24 cellular contexts compared by ENCODE assay signal in the genomic region with DNA sequence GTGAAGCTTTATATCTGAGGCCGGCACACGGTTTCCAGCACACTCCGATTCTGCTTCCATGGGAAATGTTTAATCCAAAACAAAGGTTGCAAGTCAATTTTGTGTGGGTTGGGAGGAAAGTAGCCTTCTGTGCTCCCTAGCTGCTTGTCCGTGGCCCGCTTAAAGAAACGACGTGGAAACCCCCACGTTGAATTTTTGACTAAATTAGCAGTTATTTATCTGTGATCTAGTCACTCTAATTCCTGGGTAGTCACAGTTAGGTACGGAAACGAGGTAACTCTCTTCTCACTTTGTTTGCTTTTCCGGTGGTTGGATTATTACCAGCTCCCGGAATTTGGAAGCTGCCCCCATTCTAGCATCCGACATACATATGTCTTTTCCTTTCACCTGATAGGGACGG.
"Had no signal": no experiment of that assay in that cellular context is flagged by ENCODE, and none has a peak within 500 bp of the region (broad histone marks: within the 10 kb centered on the region; RNA-seq: fewer than 3 reads in every experiment).

No MANE protein-coding gene starts in this region.

- H3K36me3 Mint-ChIP-seq: activated naive CD4-positive, alpha-beta T cell treated with anti-CD3 and anti-CD28 coated beads, Interleukin-2, amount 10 ng/mL, durations not matched to agents 7 days and 5 days; activated naive CD8-positive, alpha-beta T cell treated with anti-CD3 and anti-CD28 coated beads, Interleukin-2, amount 10 ng/mL, durations not matched to agents 7 days and 5 days; immature natural killer cell; naive thymus-derived CD4-positive, alpha-beta T cell; stimulated activated naive B cell treated with anti-CD40 and anti-IgM and Interleukin-4, amounts not matched to agents 10 μg/mL and 1 μg/mL and 100 μg/mL, for 72 hours; type B pancreatic cell had no signal

- H3K27me3 ChIP-seq: gastroesophageal sphincter, right lobe of liver, testis, uterus had no signal

- H3K27ac ChIP-seq: gastroesophageal sphincter, right lobe of liver, testis, uterus had no signal

- H3K4me3 ChIP-seq: gastroesophageal sphincter, lung, mucosa of descending colon, right lobe of liver, testis, uterus had no signal

- H3K36me3 ChIP-seq: gastroesophageal sphincter, right lobe of liver, uterus had no signal

- H3K9me3 ChIP-seq: gastroesophageal sphincter, mucosa of descending colon, right lobe of liver, testis, uterus had no signal

- H3K4me3 Mint-ChIP-seq: activated CD4-positive, alpha-beta memory T cell treated with anti-CD3 and anti-CD28 coated beads, Interleukin-2, amount 10 ng/mL, durations not matched to agents 7 days and 5 days; activated CD4-positive, alpha-beta T cell treated with anti-CD3 and anti-CD28 coated beads, Interleukin-2, amount 10 ng/mL, durations not matched to agents 7 days and 5 days; activated naive CD4-positive, alpha-beta T cell treated with anti-CD3 and anti-CD28 coated beads, Interleukin-2, amount 10 ng/mL, durations not matched to agents 7 days and 5 days; activated naive CD8-positive, alpha-beta T cell treated with anti-CD3 and anti-CD28 coated beads, Interleukin-2, amount 10 ng/mL, durations not matched to agents 7 days and 5 days; activated T-cell treated with anti-CD3 and anti-CD28 coated beads, Interleukin-2, amount 50 U/mL, for 24 hours; immature natural killer cell; naive thymus-derived CD4-positive, alpha-beta T cell; stimulated activated naive B cell treated with anti-CD40 and anti-IgM and Interleukin-4, amounts not matched to agents 10 μg/mL and 1 μg/mL and 100 μg/mL, for 72 hours; type B pancreatic cell had no signal

- DNase-seq: activated CD4-positive, alpha-beta memory T cell treated with anti-CD3 and anti-CD28 coated beads, Interleukin-2, amount 10 ng/mL, durations not matched to agents 7 days and 5 days; activated CD4-positive, alpha-beta T cell treated with anti-CD3 and anti-CD28 coated beads for 1 hour; activated CD4-positive, alpha-beta T cell treated with anti-CD3 and anti-CD28 coated beads, Interleukin-2, amount 10 ng/mL, durations not matched to agents 7 days and 5 days; activated CD8-positive, alpha-beta memory T cell treated with anti-CD3 and anti-CD28 coated beads, Interleukin-2, amount 50 U/mL, for 48 hours; activated gamma-delta T cell; activated naive CD4-positive, alpha-beta T cell treated with anti-CD3 and anti-CD28 coated beads, Interleukin-2, amount 10 ng/mL, durations not matched to agents 7 days and 5 days; activated naive CD8-positive, alpha-beta T cell treated with anti-CD3 and anti-CD28 coated beads, Interleukin-2, amount 10 ng/mL, durations not matched to agents 7 days and 5 days; activated T-cell treated with anti-CD3 and anti-CD28 coated beads, Interleukin-2, amount 50 U/mL, for 24 hours; central memory CD4-positive, alpha-beta T cell; effector memory CD4-positive, alpha-beta T cell; head of caudate nucleus; immature natural killer cell; mucosa of descending colon; naive thymus-derived CD4-positive, alpha-beta T cell; posterior cingulate gyrus; right lobe of liver; small intestine; stimulated activated CD4-positive, alpha-beta T cell treated with anti-CD3 and anti-CD28 coated beads, Interleukin-2, amount 100 ng/mL, for 24 hours; stimulated activated naive B cell treated with anti-CD40 and anti-IgM and Interleukin-4, amounts not matched to agents 10 μg/mL and 1 μg/mL and 100 μg/mL, for 72 hours; testis; uterus had no signal

- H3K27ac Mint-ChIP-seq: activated CD4-positive, alpha-beta memory T cell treated with anti-CD3 and anti-CD28 coated beads, Interleukin-2, amount 10 ng/mL, durations not matched to agents 7 days and 5 days; activated CD4-positive, alpha-beta T cell treated with anti-CD3 and anti-CD28 coated beads, Interleukin-2, amount 10 ng/mL, durations not matched to agents 7 days and 5 days; activated naive CD4-positive, alpha-beta T cell treated with anti-CD3 and anti-CD28 coated beads, Interleukin-2, amount 10 ng/mL, durations not matched to agents 7 days and 5 days; activated naive CD8-positive, alpha-beta T cell treated with anti-CD3 and anti-CD28 coated beads, Interleukin-2, amount 10 ng/mL, durations not matched to agents 7 days and 5 days; activated T-cell treated with anti-CD3 and anti-CD28 coated beads, Interleukin-2, amount 50 U/mL, for 24 hours; immature natural killer cell; naive thymus-derived CD4-positive, alpha-beta T cell; stimulated activated naive B cell treated with anti-CD40 and anti-IgM and Interleukin-4, amounts not matched to agents 10 μg/mL and 1 μg/mL and 100 μg/mL, for 72 hours; type B pancreatic cell had no signal

- H3K4me1 ChIP-seq: right lobe of liver, testis, uterus had no signal

- H3K9me3 Mint-ChIP-seq: activated CD4-positive, alpha-beta memory T cell treated with anti-CD3 and anti-CD28 coated beads, Interleukin-2, amount 10 ng/mL, durations not matched to agents 7 days and 5 days; activated CD4-positive, alpha-beta T cell treated with anti-CD3 and anti-CD28 coated beads, Interleukin-2, amount 10 ng/mL, durations not matched to agents 7 days and 5 days; activated naive CD4-positive, alpha-beta T cell treated with anti-CD3 and anti-CD28 coated beads, Interleukin-2, amount 10 ng/mL, durations not matched to agents 7 days and 5 days; activated naive CD8-positive, alpha-beta T cell treated with anti-CD3 and anti-CD28 coated beads, Interleukin-2, amount 10 ng/mL, durations not matched to agents 7 days and 5 days; activated T-cell treated with anti-CD3 and anti-CD28 coated beads, Interleukin-2, amount 50 U/mL, for 24 hours; immature natural killer cell; stimulated activated naive B cell treated with anti-CD40 and anti-IgM and Interleukin-4, amounts not matched to agents 10 μg/mL and 1 μg/mL and 100 μg/mL, for 72 hours; type B pancreatic cell had no signal

- ATAC-seq: gastroesophageal sphincter; mucosa of descending colon; naive thymus-derived CD4-positive, alpha-beta T cell; right lobe of liver; stimulated activated naive B cell treated with anti-CD40 and anti-IgM and Interleukin-4, amounts not matched to agents 10 μg/mL and 1 μg/mL and 100 μg/mL, for 72 hours had no signal

- H3K4me1 Mint-ChIP-seq: immature natural killer cell had no signal
